ENCODE assay signal across 17 cellular contexts in genomic region chr4:87410669-87411068, GRCh38. TPM values are rescaled to one million over a fixed set of nuclear protein-coding genes. Genes with fewer than 3 reads are reported as not detected.
DNase-seq lines count a peak whose midpoint lies in the region; ATAC-seq and TF ChIP-seq lines count a peak whose summit lies in the region.
"Had no signal": no experiment of that assay in that cellular context is flagged by ENCODE, and none has a peak within 500 bp of the region (broad histone marks: within the 10 kb centered on the region; RNA-seq: fewer than 3 reads in every experiment).

No MANE protein-coding gene starts in this region.

- no peak overlapping the region for H3K4me2 ChIP-seq in smooth muscle cell
- H3K4me2 ChIP-seq: KMS-11 had no signal

- WGBS in smooth muscle cell (ENCODE audit: low lambda C conversion rate), result 42% methylated on average over 2 of the region's 2 CpGs

- no peak for TF ChIP-seq CTCF in smooth muscle cell (IDR thresholded peaks at IDR 0.05; ENCODE audit: borderline replicate concordance, insufficient read depth, poor library complexity, severe bottlenecking)

- no peaks in the 10 kb centered on the region for H3K4me1 ChIP-seq in smooth muscle cell (ENCODE audit: low read depth)

- H3F3A ChIP-seq in smooth muscle cell (ENCODE audit: low read depth), result no peaks in the 10 kb centered on the region

- ATAC-seq in HG02884 (IDR thresholded peaks at IDR 0.05; ENCODE audit: unreplicated experiment) (no peak), GM18868 (IDR thresholded peaks at IDR 0.05; ENCODE audit: unreplicated experiment) (no peak)
- ATAC-seq: HCT116 had no signal

- no peaks in the 10 kb centered on the region for H4K20me1 ChIP-seq in smooth muscle cell (ENCODE audit: low read depth)

- no peaks in the 10 kb centered on the region for H3K9me3 ChIP-seq in smooth muscle cell (replicated peaks; ENCODE audit: low read depth)
- H3K9me3 ChIP-seq: Caco-2 had no signal

- H3K27ac ChIP-seq in smooth muscle cell (ENCODE audit: low read depth), result peak overlapping the region; percentile 5
- H3K27ac ChIP-seq: KMS-11 had no signal

- no peaks in the 10 kb centered on the region for H3K36me3 ChIP-seq in smooth muscle cell (ENCODE audit: low read depth)

- H3K4me3 ChIP-seq in smooth muscle cell, result no peak overlapping the region

- no peaks in the 10 kb centered on the region for H3K79me2 ChIP-seq in smooth muscle cell (ENCODE audit: low read depth)

- DNase-seq in EL (peak; percentile 8), NCI-H226 (peak; percentile 30), foreskin melanocyte (peak; percentile 19), smooth muscle cell (lab: John Stamatoyannopoulos, UW; ENCODE audit: unreplicated experiment) (no peak), NCI-H748 (lab: John Stamatoyannopoulos, UW; ENCODE audit: unreplicated experiment) (no peak)
- DNase-seq: CD4-positive, CD25-positive, alpha-beta regulatory T cell; DMS53; NCI-H187 treated with DMSO at 0.1 percent for 48 hours; NCI-H446 treated with DMSO at 0.1 percent for 48 hours; NCI-H748 treated with DMSO at 0.1 percent for 48 hours; RPMI8226; SIG-M5 had no signal

- H3K9ac ChIP-seq in smooth muscle cell (ENCODE audit: low read depth), result no peak overlapping the region
- H3K9ac ChIP-seq: KMS-11 had no signal

- H2AFZ ChIP-seq in smooth muscle cell (ENCODE audit: low read depth), result peak overlapping the region; percentile 5

- H3K27me3 ChIP-seq in smooth muscle cell (ENCODE audit: low read depth), result no peaks in the 10 kb centered on the region

RNA-seq across cellular contexts. Expression of gene NUDT9, which starts 11.7 kb away (rescaled TPM):
- 8.0 and 10.5 TPM in 2 replicates for total RNA-seq in smooth muscle cell
- 20.7 and 26.5 TPM in 2 replicates for polyA plus RNA-seq in smooth muscle cell

RNA-seq across cellular contexts. Expression of gene HSD17B11, which starts 19.7 kb away (rescaled TPM):
- total RNA-seq in smooth muscle cell, result 26.0 and 52.2 TPM in 2 replicates
- 10.7 and 12.8 TPM in 2 replicates for polyA plus RNA-seq in smooth muscle cell

Comparison
In these comparisons a context has a peak if more than half of its experiments do, and no peak if none do; other contexts are left out.
1. DNase-seq: peak in EL (single experiment), NCI-H226 (single experiment) and foreskin melanocyte (single experiment); none in smooth muscle cell (single experiment) and NCI-H748 (single experiment).